In genomic region chr15:51876169-51876568, GRCh38 we compare ENCODE assay signal across 22 cellular contexts. TPM values are rescaled to one million over a fixed set of nuclear protein-coding genes. Genes with fewer than 3 reads are reported as not detected.
DNase-seq lines count a peak whose midpoint lies in the region; ATAC-seq and TF ChIP-seq lines count a peak whose summit lies in the region.
"Had no signal": no experiment of that assay in that cellular context is flagged by ENCODE, and none has a peak within 500 bp of the region (broad histone marks: within the 10 kb centered on the region; RNA-seq: fewer than 3 reads in every experiment).

No MANE protein-coding gene starts in this region.

- peak overlapping the region; percentile 34 for H3K4me3 Mint-ChIP-seq in Caco-2 (ENCODE audit: unreplicated experiment)
- no peak overlapping the region for H3K4me3 Mint-ChIP-seq in T-helper 17 cell
- H3K4me3 Mint-ChIP-seq in stimulated activated effector memory CD8-positive, alpha-beta T cell treated with anti-CD3 and anti-CD28 coated beads, Interleukin-12 subunit alpha, Interleukin-12 subunit beta, amount 100 ng/mL, for 72 hours: no peak overlapping the region
- H3K4me3 Mint-ChIP-seq: activated CD4-positive, alpha-beta T cell treated with anti-CD3 and anti-CD28 coated beads for 36 hours; CD8-positive, alpha-beta memory T cell; natural killer cell; stimulated activated naive CD8-positive, alpha-beta T cell treated with anti-CD3 and anti-CD28 coated beads, Interleukin-15, Interleukin-2, amounts not matched to agents 100 ng/mL and 50 ng/mL, for 24 hours had no signal

- peak overlapping the region; percentile 96 for H3K27ac ChIP-seq in fibroblast of lung (ENCODE audit: insufficient read depth, low read length)
- peak overlapping the region in 11 of 21 experiments; percentile 40 to 94 (median 73) for H3K27ac ChIP-seq in skin epidermis
- H3K27ac ChIP-seq in body of pancreas: no peak overlapping the region
- H3K27ac ChIP-seq: parathyroid adenoma had no signal

- H3K9me3 Mint-ChIP-seq in Caco-2 (ENCODE audit: unreplicated experiment): no peaks in the 10 kb centered on the region
- no peaks in the 10 kb centered on the region for H3K9me3 Mint-ChIP-seq in stimulated activated effector memory CD8-positive, alpha-beta T cell treated with anti-CD3 and anti-CD28 coated beads, Interleukin-12 subunit alpha, Interleukin-12 subunit beta, amount 100 ng/mL, for 72 hours
- H3K9me3 Mint-ChIP-seq: CD8-positive, alpha-beta memory T cell; natural killer cell; stimulated activated naive CD8-positive, alpha-beta T cell treated with anti-CD3 and anti-CD28 coated beads, Interleukin-15, Interleukin-2, amounts not matched to agents 100 ng/mL and 50 ng/mL, for 24 hours had no signal

- no peak overlapping the region for H3K4me2 ChIP-seq in fibroblast of lung (ENCODE audit: extremely low read depth, insufficient read depth, low read length)

- H3K4me1 ChIP-seq in Caco-2 (peaks cover 37% of the 10 kb centered on the region), fibroblast of lung (ENCODE audit: control insufficient read depth, extremely low read depth, insufficient read depth, low read length) (peaks cover 26% of the 10 kb centered on the region), body of pancreas (peaks cover 33% of the 10 kb centered on the region)
- H3K4me1 ChIP-seq: parathyroid adenoma had no signal

- no peak overlapping the region for H3K4me3 ChIP-seq in Caco-2 (ENCODE audit: low read depth, low read length)
- H3K4me3 ChIP-seq in fibroblast of lung (replicated peaks in 1 of 4; ENCODE audit: control extremely low read depth in 1 of 4, insufficient read depth in 1 of 4, low read depth in 3 of 4, low read length in 4 of 4): no peak overlapping the region
- no peak overlapping the region for H3K4me3 ChIP-seq in skin epidermis
- H3K4me3 ChIP-seq in body of pancreas: no peak overlapping the region
- H3K4me3 ChIP-seq: sigmoid colon had no signal

- ATAC-seq in T-helper 17 cell: no peak
- no peak for ATAC-seq in stimulated activated effector memory CD8-positive, alpha-beta T cell treated with anti-CD3 and anti-CD28 coated beads, Interleukin-12 subunit alpha, Interleukin-12 subunit beta, amount 100 ng/mL, for 72 hours
- ATAC-seq in body of pancreas: no peak
- ATAC-seq: activated CD4-positive, alpha-beta T cell treated with anti-CD3 and anti-CD28 coated beads for 36 hours; natural killer cell had no signal

- no peak overlapping the region for H2AFZ ChIP-seq in fibroblast of lung (ENCODE audit: low read length)
- H2AFZ ChIP-seq: parathyroid adenoma had no signal

- peak overlapping the region; percentile 92 for H3K27ac Mint-ChIP-seq in Caco-2 (ENCODE audit: unreplicated experiment)
- peak overlapping the region; percentile 93 for H3K27ac Mint-ChIP-seq in T-helper 17 cell
- no peak overlapping the region for H3K27ac Mint-ChIP-seq in stimulated activated effector memory CD8-positive, alpha-beta T cell treated with anti-CD3 and anti-CD28 coated beads, Interleukin-12 subunit alpha, Interleukin-12 subunit beta, amount 100 ng/mL, for 72 hours
- H3K27ac Mint-ChIP-seq: activated CD4-positive, alpha-beta T cell treated with anti-CD3 and anti-CD28 coated beads for 36 hours; natural killer cell; stimulated activated naive CD8-positive, alpha-beta T cell treated with anti-CD3 and anti-CD28 coated beads, Interleukin-15, Interleukin-2, amounts not matched to agents 100 ng/mL and 50 ng/mL, for 24 hours had no signal

- TF ChIP-seq CTCF in Caco-2 (IDR thresholded peaks at IDR 0.05; ENCODE audit: insufficient read depth in 1 of 2, low read depth in 1 of 2, low read length in 1 of 2, severe bottlenecking in 1 of 2, unreplicated experiment in 1 of 2) (no peak), fibroblast of lung (conservative IDR thresholded peaks at IDR 0.05 in 1 of 2, IDR thresholded peaks at IDR 0.05 in 1 of 2; ENCODE audit: low read depth in 1 of 2, low read length in 2 of 2) (no peak), body of pancreas (IDR thresholded peaks at IDR 0.05) (no peak)

- peaks cover 20% of the 10 kb centered on the region for H3K79me2 ChIP-seq in fibroblast of lung (ENCODE audit: control insufficient read depth, insufficient read depth, low read length)
- H3K79me2 ChIP-seq: parathyroid adenoma had no signal

- H3K9ac ChIP-seq in fibroblast of lung (ENCODE audit: insufficient read depth, low read length): no peak overlapping the region
- H3K9ac ChIP-seq: parathyroid adenoma had no signal

- H3K27me3 ChIP-seq in Caco-2 (replicated peaks; ENCODE audit: control insufficient read depth, insufficient read depth, low read length) (no peaks in the 10 kb centered on the region), fibroblast of lung (ENCODE audit: control insufficient read depth, insufficient read depth, low read length) (no peaks in the 10 kb centered on the region), body of pancreas (no peaks in the 10 kb centered on the region)
- H3K27me3 ChIP-seq: sigmoid colon had no signal

- no peaks in the 10 kb centered on the region for H3K27me3 Mint-ChIP-seq in Caco-2 (ENCODE audit: insufficient read depth, unreplicated experiment)
- no peaks in the 10 kb centered on the region for H3K27me3 Mint-ChIP-seq in T-helper 17 cell
- H3K27me3 Mint-ChIP-seq: activated CD4-positive, alpha-beta T cell treated with anti-CD3 and anti-CD28 coated beads for 36 hours; stimulated activated naive CD8-positive, alpha-beta T cell treated with anti-CD3 and anti-CD28 coated beads, Interleukin-15, Interleukin-2, amounts not matched to agents 100 ng/mL and 50 ng/mL, for 24 hours had no signal

- CTCF ChIA-PET in Caco-2 (lab: Charles Lee): no interaction called here

- 97% methylated on average over 5 of the region's 5 CpGs for WGBS in body of pancreas, 2 donors

- no TSS peak for BruUV-seq in Caco-2 (replicated peaks; lab: Mats Ljungman, UMichigan)

- DNase-seq in Caco-2 (peak; percentile 47 to 74), T-helper 17 cell (no peak), fibroblast of lung (ENCODE audit: low read depth in 2 of 2) (no peak), medulla oblongata (ENCODE audit: extremely low spot score) (no peak), body of pancreas (no peak), Ammon's horn (ENCODE audit: low spot score) (no peak)
- no peak for DNase-seq in stimulated activated effector memory CD8-positive, alpha-beta T cell treated with anti-CD3 and anti-CD28 coated beads, Interleukin-12 subunit alpha, Interleukin-12 subunit beta, amount 100 ng/mL, for 72 hours (ENCODE audit: low spot score in 2 of 2)
- DNase-seq: activated CD4-positive, alpha-beta T cell treated with anti-CD3 and anti-CD28 coated beads for 36 hours; activated effector memory CD4-positive, alpha-beta T cell treated with Interleukin-2 at 50 U/mL for 16 hours; CD8-positive, alpha-beta memory T cell; glutamatergic neuron; KG1; natural killer cell; NCI-H1092 treated with DMSO at 0.1 percent for 48 hours; NCI-H2081 treated with DMSO at 0.1 percent for 48 hours; NK-92 treated with Interleukin-12 subunit alpha and Interleukin-12 subunit beta, amount 100 ng/mL, for 24 hours; RPMI8226; sigmoid colon; stimulated activated CD4-positive, alpha-beta T cell treated with anti-CD3 and anti-CD28 coated beads, Interleukin-2, amount 100 ng/mL, for 24 hours had no signal

- intact Hi-C loops in Caco-2 (cut with micrococcal nuclease; ENCODE audit: unreplicated experiment) (no loop called here), body of pancreas (cut with DNase I) (no loop called here)

- peaks cover 36% of the 10 kb centered on the region for H3K36me3 Mint-ChIP-seq in Caco-2 (ENCODE audit: insufficient read depth, unreplicated experiment)
- peaks cover 10% of the 10 kb centered on the region for H3K36me3 Mint-ChIP-seq in T-helper 17 cell (ENCODE audit: low read depth)
- peaks cover 92% of the 10 kb centered on the region for H3K36me3 Mint-ChIP-seq in stimulated activated effector memory CD8-positive, alpha-beta T cell treated with anti-CD3 and anti-CD28 coated beads, Interleukin-12 subunit alpha, Interleukin-12 subunit beta, amount 100 ng/mL, for 72 hours

- no peak for TF ChIP-seq POLR2A in body of pancreas (IDR thresholded peaks at IDR 0.05)

- H3K9me3 ChIP-seq in Caco-2 (no peaks in the 10 kb centered on the region), T-helper 17 cell (ENCODE audit: control insufficient read depth, low read length, poor library complexity, severe bottlenecking) (no peaks in the 10 kb centered on the region), fibroblast of lung (ENCODE audit: control insufficient read depth, insufficient read depth, low read depth, low read length) (no peaks in the 10 kb centered on the region), body of pancreas (no peaks in the 10 kb centered on the region)
- H3K9me3 ChIP-seq: sigmoid colon had no signal

- no peaks in the 10 kb centered on the region for H4K20me1 ChIP-seq in fibroblast of lung (ENCODE audit: control insufficient read depth, extremely low read depth, insufficient read depth, low read length)

- no peaks in the 10 kb centered on the region; the same call in 1 of the 2 replicates for H3K36me3 ChIP-seq in Caco-2 (ENCODE audit: control insufficient read depth, insufficient read depth, low read length)
- peaks cover 1% of the 10 kb centered on the region for H3K36me3 ChIP-seq in fibroblast of lung (ENCODE audit: control insufficient read depth, insufficient read depth, low read length)
- no peaks in the 10 kb centered on the region for H3K36me3 ChIP-seq in body of pancreas (replicated peaks in 1 of 2; ENCODE audit: insufficient read depth in 1 of 2, low read depth in 2 of 2)

- POLR2A ChIA-PET in Caco-2 (lab: Charles Lee): no interaction called here

- H3K4me1 Mint-ChIP-seq in Caco-2 (ENCODE audit: low read depth, unreplicated experiment): peaks cover 27% of the 10 kb centered on the region
- peaks cover 27% of the 10 kb centered on the region for H3K4me1 Mint-ChIP-seq in T-helper 17 cell
- peaks cover 28% of the 10 kb centered on the region for H3K4me1 Mint-ChIP-seq in stimulated activated effector memory CD8-positive, alpha-beta T cell treated with anti-CD3 and anti-CD28 coated beads, Interleukin-12 subunit alpha, Interleukin-12 subunit beta, amount 100 ng/mL, for 72 hours

RNA-seq across cellular contexts. Expression of gene TMOD3, which starts 46.7 kb away (rescaled TPM):
- total RNA-seq in Caco-2 (2022): 46.8 and 54.4 TPM in 2 replicates
- total RNA-seq in T-helper 17 cell: 10 to 100 TPM; 48.1 to 58.1 TPM
- 30.6 and 35.3 TPM in 2 replicates for total RNA-seq in fibroblast of lung
- polyA plus RNA-seq in fibroblast of lung: 19.8 and 33.7 TPM in 2 replicates
- 17.5 and 30.2 TPM in 2 replicates for polyA plus RNA-seq in fibroblast of lung (2012)
- polyA minus RNA-seq in fibroblast of lung (ENCODE audit: low replicate concordance): 5.1 and 8.0 TPM in 2 replicates
- total RNA-seq in body of pancreas: 10 to 100 TPM in 1 of 2 donors, 1 to 10 TPM in 1; 9.2 to 11.2 TPM

Comparison
In these comparisons a context has a peak if more than half of its experiments do, and no peak if none do; other contexts are left out.
1. DNase-seq: peak in Caco-2 (2 of 2); none in T-helper 17 cell (0 of 3), fibroblast of lung (0 of 2), medulla oblongata (single experiment), stimulated activated effector memory CD8-positive, alpha-beta T cell treated with anti-CD3 and anti-CD28 coated beads, Interleukin-12 subunit alpha, Interleukin-12 subunit beta, amount 100 ng/mL, for 72 hours (0 of 2), body of pancreas (0 of 4) and Ammon's horn (single experiment).
2. H3K27ac ChIP-seq: peak in fibroblast of lung (single experiment) and skin epidermis (11 of 21); none in body of pancreas (0 of 4).